26 cellular contexts compared by ENCODE assay signal in genomic region chr15:98923579-98923978, GRCh38.
DNase-seq lines count a peak whose midpoint lies in the region; TF ChIP-seq lines count a peak whose summit lies in the region.
"Had no signal": no experiment of that assay in that cellular context is flagged by ENCODE, and none has a peak within 500 bp of the region (broad histone marks: within the 10 kb centered on the region; RNA-seq: fewer than 3 reads in every experiment).

No MANE protein-coding gene starts in this region.

- intact Hi-C loops in breast epithelium (cut with DNase I; ENCODE audit: low total_unique reads) (loop anchor here (5.0 kb wide), 1 partner anchor 466 kb away; no protein-coding TSS in a partner anchor), MCF 10A (cut with micrococcal nuclease) (no loop called here), testis (cut with DNase I; ENCODE audit: low total_unique reads) (no loop called here), posterior cingulate gyrus (cut with DNase I) (no loop called here), esophagus squamous epithelium (cut with DNase I) (no loop called here)

- H3K36me3 ChIP-seq in breast epithelium: no peaks in the 10 kb centered on the region
- H3K36me3 ChIP-seq in suprapubic skin: peaks cover 60% of the 10 kb centered on the region
- no peaks in the 10 kb centered on the region for H3K36me3 ChIP-seq in testis (ENCODE audit: low read depth, missing control alignments)
- H3K36me3 ChIP-seq in esophagus squamous epithelium: peaks cover 0 to 98% (median 24%) of the 10 kb centered on the region in 3 donors

- no peak overlapping the region for H3K27ac Mint-ChIP-seq in MCF 10A (ENCODE audit: low read depth, unreplicated experiment)
- peak overlapping the region; percentile 43 for H3K27ac Mint-ChIP-seq in neural crest cell (ENCODE audit: unreplicated experiment)
- H3K27ac Mint-ChIP-seq: CD4-positive, alpha-beta T cell; H9; HFFc6 had no signal

- no peaks in the 10 kb centered on the region for H3K27me3 Mint-ChIP-seq in MCF 10A (ENCODE audit: insufficient read depth, unreplicated experiment)
- H3K27me3 Mint-ChIP-seq in neural crest cell (ENCODE audit: low read depth): no peaks in the 10 kb centered on the region
- H3K27me3 Mint-ChIP-seq: CD4-positive, alpha-beta T cell had no signal

- H3K9me3 ChIP-seq in breast epithelium: no peaks in the 10 kb centered on the region
- no peaks in the 10 kb centered on the region for H3K9me3 ChIP-seq in suprapubic skin
- no peaks in the 10 kb centered on the region for H3K9me3 ChIP-seq in testis
- H3K9me3 ChIP-seq in esophagus squamous epithelium: no peaks in the 10 kb centered on the region
- H3K9me3 ChIP-seq: BLaER1, Caco-2, MG63 had no signal

- CTCF ChIA-PET in MCF 10A (lab: Yijun Ruan, JAX): interaction anchor here (1.0 to 1.1 kb wide), 2 partner anchors 153 to 155 kb away, joined by 3 to 6 read pairs; no protein-coding TSS in a partner anchor

- TF ChIP-seq EP300 in suprapubic skin (IDR thresholded peaks at IDR 0.05): no peak

- TF ChIP-seq CTCF in breast epithelium (IDR thresholded peaks at IDR 0.05): no peak
- TF ChIP-seq CTCF in MCF 10A (IDR thresholded peaks at IDR 0.05; ENCODE audit: unreplicated experiment): no peak
- no peak for TF ChIP-seq CTCF in neural crest cell (conservative IDR thresholded peaks at IDR 0.05)
- no peak for TF ChIP-seq CTCF in suprapubic skin (IDR thresholded peaks at IDR 0.05)
- TF ChIP-seq CTCF in testis (IDR thresholded peaks at IDR 0.05): no peak
- TF ChIP-seq CTCF in esophagus squamous epithelium (IDR thresholded peaks at IDR 0.05): no peak

- H3K27me3 ChIP-seq in breast epithelium (no peaks in the 10 kb centered on the region), suprapubic skin (no peaks in the 10 kb centered on the region), testis (no peaks in the 10 kb centered on the region), esophagus squamous epithelium (no peaks in the 10 kb centered on the region)
- H3K27me3 ChIP-seq: BLaER1, MG63 had no signal

- TF ChIP-seq POLR2A in breast epithelium (IDR thresholded peaks at IDR 0.05) (no peak), suprapubic skin (IDR thresholded peaks at IDR 0.05) (no peak), testis (IDR thresholded peaks at IDR 0.05) (no peak), esophagus squamous epithelium (IDR thresholded peaks at IDR 0.05) (no peak)

- H3K4me1 Mint-ChIP-seq in MCF 10A (ENCODE audit: insufficient read depth, unreplicated experiment): no peaks in the 10 kb centered on the region
- peaks cover 18% of the 10 kb centered on the region for H3K4me1 Mint-ChIP-seq in neural crest cell

- H3K4me1 ChIP-seq in breast epithelium (no peaks in the 10 kb centered on the region), suprapubic skin (no peaks in the 10 kb centered on the region), testis (peaks cover 8% of the 10 kb centered on the region), esophagus squamous epithelium (peaks cover 0 to 41% (median 18%) of the 10 kb centered on the region in 3 donors)
- H3K4me1 ChIP-seq: BLaER1, Caco-2 had no signal

- peak overlapping the region; percentile 74 to 75 for H3K27ac ChIP-seq in breast epithelium
- peak overlapping the region; percentile 42 for H3K27ac ChIP-seq in suprapubic skin
- peak overlapping the region in 1 of 2 donors; percentile 58 for H3K27ac ChIP-seq in testis
- peak overlapping the region in 2 of 4 donors; percentile 60 to 71 for H3K27ac ChIP-seq in esophagus squamous epithelium
- H3K27ac ChIP-seq: 22Rv1, BLaER1, GM23248 had no signal

- POLR2A ChIA-PET in MCF 10A (lab: Yijun Ruan, JAX): no interaction called here

- no peak overlapping the region for H3K4me3 ChIP-seq in breast epithelium
- H3K4me3 ChIP-seq in suprapubic skin: no peak overlapping the region
- H3K4me3 ChIP-seq in testis: no peak overlapping the region
- no peak overlapping the region for H3K4me3 ChIP-seq in esophagus squamous epithelium
- H3K4me3 ChIP-seq: BLaER1, GM23248, MG63 had no signal

- no peak for DNase-seq in breast epithelium (ENCODE audit: low spot score in 2 of 2)
- DNase-seq in MCF 10A (ENCODE audit: unreplicated experiment): no peak
- DNase-seq in neural crest cell (ENCODE audit: low read depth, low spot score): no peak
- peak in 1 of 2 donors; percentile 52 for DNase-seq in suprapubic skin (ENCODE audit: low spot score in 2 of 2)
- no peak for DNase-seq in testis
- no peak for DNase-seq in EL
- DNase-seq in posterior cingulate gyrus: no peak
- no peak for DNase-seq in esophagus squamous epithelium (lab: John Stamatoyannopoulos, UW)
- DNase-seq: ACHN; Caco-2; CD4-positive, alpha-beta T cell; DND-41; GM23248; H9; HFFc6; Kasumi-1; MG63; NCI-H1417; NCI-H1694 treated with DMSO at 0.1 percent for 48 hours; NCI-H2081 treated with DMSO at 0.1 percent for 48 hours; NCI-H2171 treated with DMSO at 0.1 percent for 48 hours; NCI-H524 treated with DMSO at 0.1 percent for 48 hours; OCI-M1; Right ventricle myocardium superior had no signal

- WGBS in suprapubic skin: 95% methylated on average over 3 of the region's 10 CpGs
- 75 to 90% methylated on average over 4 to 9 of the region's 10 CpGs for WGBS in testis, 2 donors
- 100% methylated on average over 1 to 4 of the region's 10 CpGs for whole genome bisulfite sequencing in esophagus squamous epithelium, 2 donors

- no TSS peak for BruUV-seq in MCF 10A (replicated peaks; lab: Mats Ljungman, UMichigan)

- no peak overlapping the region for H3K4me3 Mint-ChIP-seq in MCF 10A (ENCODE audit: unreplicated experiment)
- H3K4me3 Mint-ChIP-seq in neural crest cell: no peak overlapping the region
- H3K4me3 Mint-ChIP-seq: CD4-positive, alpha-beta T cell; H9; HFFc6 had no signal

- H3K9me3 Mint-ChIP-seq in MCF 10A (ENCODE audit: unreplicated experiment): no peaks in the 10 kb centered on the region
- H3K9me3 Mint-ChIP-seq in neural crest cell: no peaks in the 10 kb centered on the region
- H3K9me3 Mint-ChIP-seq: CD4-positive, alpha-beta T cell; H9; HFFc6 had no signal

- H3K36me3 Mint-ChIP-seq in MCF 10A (ENCODE audit: insufficient read depth, unreplicated experiment) (peaks cover 72% of the 10 kb centered on the region), neural crest cell (ENCODE audit: low read depth) (peaks cover 23% of the 10 kb centered on the region)
